In genomic region chr7:138278601-138279000, GRCh38 we compare ENCODE assay signal across 19 cellular contexts.
"Had no signal": no experiment of that assay in that cellular context is flagged by ENCODE, and none has a peak within 500 bp of the region (broad histone marks: within the 10 kb centered on the region; RNA-seq: fewer than 3 reads in every experiment).

No MANE protein-coding gene starts in this region.

- H3K9me3 Mint-ChIP-seq: activated naive CD8-positive, alpha-beta T cell treated with anti-CD3 and anti-CD28 coated beads for 36 hours; activated T-helper 1 cell treated with anti-CD3 and anti-CD28 coated beads, Interleukin-12 subunit alpha, Interleukin-12 subunit beta, Interleukin-2, Interleukin-4 antibody, amounts not matched to agents 30 ng/mL and 10 ng/mL and 1 ng/mL, durations not matched to agents 14 hours and 24 hours and 36 hours; effector memory CD8-positive, alpha-beta T cell; stimulated activated naive CD8-positive, alpha-beta T cell treated with anti-CD3 and anti-CD28 coated beads, Interleukin-15, Interleukin-2, amounts not matched to agents 100 ng/mL and 50 ng/mL, for 24 hours had no signal

- H3K4me3 ChIP-seq: hepatocyte, left lung, prostate gland, right atrium auricular region, transverse colon, uterus had no signal

- DNase-seq: activated CD4-positive, alpha-beta T cell treated with anti-CD3 and anti-CD28 coated beads, Interleukin-2, amount 50 U/mL, for 4 hours; activated naive CD4-positive, alpha-beta T cell; activated naive CD8-positive, alpha-beta T cell treated with anti-CD3 and anti-CD28 coated beads for 36 hours; amygdala; cerebellar nuclear complex; dermis blood vessel endothelial cell; effector memory CD8-positive, alpha-beta T cell; foreskin fibroblast; left lung; naive B cell; T-helper 17 cell; transverse colon; uterus had no signal

- H3K4me3 Mint-ChIP-seq: activated naive CD8-positive, alpha-beta T cell treated with anti-CD3 and anti-CD28 coated beads for 36 hours; activated T-helper 1 cell treated with anti-CD3 and anti-CD28 coated beads, Interleukin-12 subunit alpha, Interleukin-12 subunit beta, Interleukin-2, Interleukin-4 antibody, amounts not matched to agents 30 ng/mL and 10 ng/mL and 1 ng/mL, durations not matched to agents 14 hours and 24 hours and 36 hours; brain; effector memory CD8-positive, alpha-beta T cell; naive B cell; stimulated activated naive CD8-positive, alpha-beta T cell treated with anti-CD3 and anti-CD28 coated beads, Interleukin-15, Interleukin-2, amounts not matched to agents 100 ng/mL and 50 ng/mL, for 24 hours; T-helper 17 cell had no signal

- H3K9me3 ChIP-seq: prostate gland, right atrium auricular region, transverse colon, uterus had no signal

- H3K27me3 ChIP-seq: hepatocyte, left lung, right atrium auricular region, transverse colon, uterus had no signal

- H3K4me1 ChIP-seq: left lung, prostate gland, right atrium auricular region, transverse colon, uterus had no signal

- H3K27ac Mint-ChIP-seq: activated naive CD8-positive, alpha-beta T cell treated with anti-CD3 and anti-CD28 coated beads for 36 hours; activated T-helper 1 cell treated with anti-CD3 and anti-CD28 coated beads, Interleukin-12 subunit alpha, Interleukin-12 subunit beta, Interleukin-2, Interleukin-4 antibody, amounts not matched to agents 30 ng/mL and 10 ng/mL and 1 ng/mL, durations not matched to agents 14 hours and 24 hours and 36 hours; brain; effector memory CD8-positive, alpha-beta T cell; stimulated activated naive CD8-positive, alpha-beta T cell treated with anti-CD3 and anti-CD28 coated beads, Interleukin-15, Interleukin-2, amounts not matched to agents 100 ng/mL and 50 ng/mL, for 24 hours; T-helper 17 cell had no signal

- H3K27me3 Mint-ChIP-seq: activated naive CD8-positive, alpha-beta T cell treated with anti-CD3 and anti-CD28 coated beads for 36 hours; effector memory CD8-positive, alpha-beta T cell; naive B cell had no signal

- H3K27ac ChIP-seq: hepatocyte, left lung, prostate gland, right atrium auricular region, transverse colon, uterus had no signal

- H3K36me3 Mint-ChIP-seq: activated naive CD8-positive, alpha-beta T cell treated with anti-CD3 and anti-CD28 coated beads for 36 hours; brain; naive B cell had no signal

- H3K36me3 ChIP-seq: left lung, prostate gland, right atrium auricular region, transverse colon, uterus had no signal

- H3K4me1 Mint-ChIP-seq: activated naive CD8-positive, alpha-beta T cell treated with anti-CD3 and anti-CD28 coated beads for 36 hours; brain; naive B cell; T-helper 17 cell had no signal

- ATAC-seq: effector memory CD8-positive, alpha-beta T cell; left lung; T-helper 17 cell had no signal
